1 cellular context compared by ENCODE assay signal in genomic region chr12:52190860-52191729, GRCh38.
TF ChIP-seq lines count a peak whose summit lies in the region.

No MANE protein-coding gene starts in this region.

TF ChIP-seq in GM23338, 12 proteins besides CTCF, POLR2A, EP300 and RAD21 (continued from another document):
- TF ChIP-seq, protein P1, sequence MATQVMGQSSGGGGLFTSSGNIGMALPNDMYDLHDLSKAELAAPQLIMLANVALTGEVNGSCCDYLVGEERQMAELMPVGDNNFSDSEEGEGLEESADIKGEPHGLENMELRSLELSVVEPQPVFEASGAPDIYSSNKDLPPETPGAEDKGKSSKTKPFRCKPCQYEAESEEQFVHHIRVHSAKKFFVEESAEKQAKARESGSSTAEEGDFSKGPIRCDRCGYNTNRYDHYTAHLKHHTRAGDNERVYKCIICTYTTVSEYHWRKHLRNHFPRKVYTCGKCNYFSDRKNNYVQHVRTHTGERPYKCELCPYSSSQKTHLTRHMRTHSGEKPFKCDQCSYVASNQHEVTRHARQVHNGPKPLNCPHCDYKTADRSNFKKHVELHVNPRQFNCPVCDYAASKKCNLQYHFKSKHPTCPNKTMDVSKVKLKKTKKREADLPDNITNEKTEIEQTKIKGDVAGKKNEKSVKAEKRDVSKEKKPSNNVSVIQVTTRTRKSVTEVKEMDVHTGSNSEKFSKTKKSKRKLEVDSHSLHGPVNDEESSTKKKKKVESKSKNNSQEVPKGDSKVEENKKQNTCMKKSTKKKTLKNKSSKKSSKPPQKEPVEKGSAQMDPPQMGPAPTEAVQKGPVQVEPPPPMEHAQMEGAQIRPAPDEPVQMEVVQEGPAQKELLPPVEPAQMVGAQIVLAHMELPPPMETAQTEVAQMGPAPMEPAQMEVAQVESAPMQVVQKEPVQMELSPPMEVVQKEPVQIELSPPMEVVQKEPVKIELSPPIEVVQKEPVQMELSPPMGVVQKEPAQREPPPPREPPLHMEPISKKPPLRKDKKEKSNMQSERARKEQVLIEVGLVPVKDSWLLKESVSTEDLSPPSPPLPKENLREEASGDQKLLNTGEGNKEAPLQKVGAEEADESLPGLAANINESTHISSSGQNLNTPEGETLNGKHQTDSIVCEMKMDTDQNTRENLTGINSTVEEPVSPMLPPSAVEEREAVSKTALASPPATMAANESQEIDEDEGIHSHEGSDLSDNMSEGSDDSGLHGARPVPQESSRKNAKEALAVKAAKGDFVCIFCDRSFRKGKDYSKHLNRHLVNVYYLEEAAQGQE (IDR thresholded peaks at IDR 0.05; ENCODE audit: unreplicated experiment) = no peak
- TF ChIP-seq JUNB (IDR thresholded peaks at IDR 0.05; ENCODE audit: unreplicated experiment) (no peak), POLR2AphosphoS5 (IDR thresholded peaks at IDR 0.05; ENCODE audit: low read depth) (no peak), ZNF462 (CRISPR knock-in tag; IDR thresholded peaks at IDR 0.05) (no peak)
TF ChIP-seq in GM23338: peak in this region for 0.
